ENCODE assay signal across 9 cellular contexts in genomic region chr4:53015681-53016080, GRCh38.
DNase-seq lines count a peak whose midpoint lies in the region; ATAC-seq and TF ChIP-seq lines count a peak whose summit lies in the region.
"Had no signal": no experiment of that assay in that cellular context is flagged by ENCODE, and none has a peak within 500 bp of the region (broad histone marks: within the 10 kb centered on the region; RNA-seq: fewer than 3 reads in every experiment).

No MANE protein-coding gene starts in this region.

- intact Hi-C loops in PC-3 (cut with micrococcal nuclease), result loop anchor here (1.0 to 10.0 kb wide), 3 partner anchors 177 to 1219 kb away; partner anchors contain the start of gene SCFD2

- H3K36me3 ChIP-seq in PC-3 (ENCODE audit: low read depth, low read length), result no peaks in the 10 kb centered on the region

- no peak overlapping the region for H3K9ac ChIP-seq in PC-3 (ENCODE audit: low read length)

- H3K4me3 ChIP-seq in PC-3 (ENCODE audit: low read length), result no peak overlapping the region

- H3K4me1 ChIP-seq in PC-3 (ENCODE audit: insufficient read depth, low read length), result peaks cover 7% of the 10 kb centered on the region

- H3K79me2 ChIP-seq in PC-3 (ENCODE audit: low read length), result no peaks in the 10 kb centered on the region

- ATAC-seq in PC-3 (no peak), HG03025 (IDR thresholded peaks at IDR 0.05; ENCODE audit: low FRiP score, unreplicated experiment) (no peak), HG02642 (IDR thresholded peaks at IDR 0.05; ENCODE audit: poor library complexity, unreplicated experiment) (no peak), HG03342 (IDR thresholded peaks at IDR 0.05; ENCODE audit: unreplicated experiment) (no peak)

- CTCF ChIA-PET in PC-3 (lab: Charles Lee), result interaction anchor here (1.0 to 1.2 kb wide), 2 partner anchors 449 to 1218 kb away, joined by 3 to 4 read pairs; no protein-coding TSS in a partner anchor

- H3K27ac ChIP-seq in PC-3 (ENCODE audit: low read length), result no peak overlapping the region
- H3K27ac ChIP-seq: HL-60 had no signal

- no peak overlapping the region for H2AFZ ChIP-seq in PC-3 (ENCODE audit: low read length)

- no TSS peak for BruUV-seq in PC-3 (replicated peaks; lab: Mats Ljungman, UMichigan)

- H3K27me3 ChIP-seq in PC-3 (ENCODE audit: low read length), result no peaks in the 10 kb centered on the region

- no peaks in the 10 kb centered on the region for H4K20me1 ChIP-seq in PC-3 (ENCODE audit: low read length)

- DNase-seq in AG09319 (ENCODE audit: extremely low read depth, low read depth), result no peak
- peak; percentile 14 for DNase-seq in H4 (ENCODE audit: low spot score)
- peak; percentile 53 for DNase-seq in PC-3
- DNase-seq in fibroblast of gingiva (ENCODE audit: low read depth), result peak; percentile 62
- DNase-seq in pons (ENCODE audit: low spot score), result peak; percentile 48

- no peaks in the 10 kb centered on the region for H3K9me3 ChIP-seq in PC-3 (ENCODE audit: low read length)

- H3F3A ChIP-seq in PC-3 (ENCODE audit: low read length, unreplicated experiment), result no peaks in the 10 kb centered on the region

- peak; percentile 76 for TF ChIP-seq CTCF in AG09319 (IDR thresholded peaks at IDR 0.05; ENCODE audit: low read depth, low read length)
- peak; percentile 83 for TF ChIP-seq CTCF in PC-3 (conservative IDR thresholded peaks at IDR 0.05; ENCODE audit: low read depth, low read length)

- no peaks in the 10 kb centered on the region for H3K9me2 ChIP-seq in PC-3 (replicated peaks; ENCODE audit: low read length)

- no peak overlapping the region for H3K4me2 ChIP-seq in PC-3 (ENCODE audit: low read length)

- POLR2A ChIA-PET in PC-3 (lab: Charles Lee; ENCODE audit: unreplicated experiment), result no interaction called here
